Comparison of ENCODE assay signal across 8 cellular contexts in genomic region chr17:45317113-45317820, GRCh38. TPM values are rescaled to one million over a fixed set of nuclear protein-coding genes. Genes with fewer than 3 reads are reported as not detected.
DNase-seq lines count a peak whose midpoint lies in the region; ATAC-seq, FAIRE-seq and TF ChIP-seq lines count a peak whose summit lies in the region.

No MANE protein-coding gene starts in this region.

- H3K36me3 ChIP-seq in small intestine (ENCODE audit: control insufficient read depth in 2 of 2, insufficient read depth in 2 of 2, low read length in 2 of 2), result no peaks in the 10 kb centered on the region

- no peak for FAIRE-seq in small intestine (lab: Jason Lieb, UNC)

- H3K4me3 ChIP-seq in WI38 (ENCODE audit: low read depth, low read length) (peak overlapping the region; percentile 60), cardiac fibroblast (replicated peaks in 1 of 2; ENCODE audit: low read depth in 2 of 2, low read length in 2 of 2) (peak overlapping the region; percentile 40 to 53), small intestine (ENCODE audit: low read depth in 1 of 2, low read length in 2 of 2) (peak overlapping the region in 1 of 2 donors; percentile 87)

- ATAC-seq in GM18909 (IDR thresholded peaks at IDR 0.05; ENCODE audit: poor library complexity, unreplicated experiment) (peak; percentile 79), HG03159 (IDR thresholded peaks at IDR 0.05; ENCODE audit: unreplicated experiment) (peak; percentile 68)

- H3K27me3 ChIP-seq in small intestine (ENCODE audit: control insufficient read depth in 2 of 2, insufficient read depth in 2 of 2, low read length in 2 of 2), result no peaks in the 10 kb centered on the region

- peak; percentile 99 for DNase-seq in AG08396 (ENCODE audit: low spot score)
- DNase-seq in NCI-H2227 (lab: John Stamatoyannopoulos, UW; ENCODE audit: unreplicated experiment), result peak; percentile 100
- peak; percentile 100 for DNase-seq in cardiac fibroblast (ENCODE audit: low read depth in 2 of 2)
- DNase-seq in iPS-NIHi11 (ENCODE audit: low spot score), result peak; percentile 99
- DNase-seq in small intestine, result peak; percentile 100

- peaks cover 12 to 14% of the 10 kb centered on the region in 2 donors for H3K4me1 ChIP-seq in small intestine (ENCODE audit: control insufficient read depth in 2 of 2, insufficient read depth in 1 of 2, low read depth in 1 of 2, low read length in 1 of 2)

- H3K9me3 ChIP-seq in small intestine (ENCODE audit: control insufficient read depth, low read depth), result no peaks in the 10 kb centered on the region

- TF ChIP-seq CTCF in WI38 (IDR thresholded peaks at IDR 0.05; ENCODE audit: low read depth, low read length) (no peak), cardiac fibroblast (IDR thresholded peaks at IDR 0.05; ENCODE audit: low read depth, low read length) (no peak)

- peak overlapping the region; percentile 55 to 98 for H3K27ac ChIP-seq in small intestine (ENCODE audit: low read depth in 1 of 2, low read length in 1 of 2)

- WGBS in small intestine, 3 donors, result 1% methylated on average over 47 to 53 of the region's 53 CpGs

RNA-seq across cellular contexts. Expression of gene MAP3K14, which starts 0.4 kb away (rescaled TPM):
- polyA plus RNA-seq in small intestine, result 10 to 100 TPM; 10.8 to 19.2 (median 11.3) TPM

RNA-seq across cellular contexts. Expression of gene SPATA32, which starts 55.4 kb away (rescaled TPM):
- under 1 TPM in 1 of 3 donors, not detected in 2; 0.04 TPM for polyA plus RNA-seq in small intestine
